ENCODE assay signal across 8 cellular contexts in genomic region chr17:48909796-48910195, GRCh38.
DNase-seq lines count a peak whose midpoint lies in the region; ATAC-seq and TF ChIP-seq lines count a peak whose summit lies in the region.

No MANE protein-coding gene starts in this region.

- ATAC-seq in DND-41 (ENCODE audit: insufficient read depth, low read depth) (no peak), GM21576 (IDR thresholded peaks at IDR 0.05; ENCODE audit: unreplicated experiment) (no peak), HG03457 (IDR thresholded peaks at IDR 0.05; ENCODE audit: unreplicated experiment) (no peak)
- no peak for ATAC-seq in effector memory CD8-positive, alpha-beta T cell (replicated peaks)

- peaks cover 72% of the 10 kb centered on the region for H3K79me2 ChIP-seq in DND-41 (ENCODE audit: insufficient read depth, low read length)
- peaks cover 37% of the 10 kb centered on the region for H3K79me2 ChIP-seq in OCI-LY1 (ENCODE audit: insufficient read depth, low read length)

- H2AFZ ChIP-seq in DND-41 (ENCODE audit: low read depth, low read length) (no peak overlapping the region), OCI-LY1 (ENCODE audit: low read length) (no peak overlapping the region)

- H3K4me3 Mint-ChIP-seq in effector memory CD8-positive, alpha-beta T cell = peak overlapping the region; percentile 86 to 87

- DNase-seq in DND-41 (no peak), RWPE1 (ENCODE audit: low spot score) (no peak), SHP77 (lab: John Stamatoyannopoulos, UW) (no peak)
- no peak for DNase-seq in effector memory CD8-positive, alpha-beta T cell

- peaks cover 56% of the 10 kb centered on the region for H3K36me3 Mint-ChIP-seq in effector memory CD8-positive, alpha-beta T cell (ENCODE audit: insufficient read depth)

- H4K20me1 ChIP-seq in DND-41 (ENCODE audit: insufficient read depth, low read length) (peaks cover 51% of the 10 kb centered on the region), OCI-LY1 (ENCODE audit: insufficient read depth, low read length) (0 out of 2 replicates have a peak, but pooled peaks cover 2% of the 10 kb centered on the region)

- no peaks in the 10 kb centered on the region for H3F3A ChIP-seq in OCI-LY1 (ENCODE audit: insufficient read depth, low read length)

- CTCF ChIA-PET in RWPE1 (lab: Yijun Ruan, JAX) = no interaction called here

- H3K9me3 ChIP-seq in DND-41 (ENCODE audit: insufficient read depth, low read length, severe bottlenecking) (no peaks in the 10 kb centered on the region), OCI-LY1 (ENCODE audit: low read length) (no peaks in the 10 kb centered on the region), neutrophil (no peaks in the 10 kb centered on the region)

- H3K4me1 Mint-ChIP-seq in effector memory CD8-positive, alpha-beta T cell (ENCODE audit: low read depth in 2 of 2) = peaks cover 47 to 59% of the 10 kb centered on the region in 2 donors

- H3K27ac Mint-ChIP-seq in effector memory CD8-positive, alpha-beta T cell = peak overlapping the region; percentile 94 to 96

- no peaks in the 10 kb centered on the region for H3K27me3 Mint-ChIP-seq in effector memory CD8-positive, alpha-beta T cell

- H3K4me3 ChIP-seq in DND-41 (ENCODE audit: low read depth in 1 of 2, low read length in 2 of 2) = peak overlapping the region; percentile 38 to 97; a peak in 3 of 4 replicates
- H3K4me3 ChIP-seq in OCI-LY1 (ENCODE audit: low read depth, low read length, poor library complexity, severe bottlenecking) = peak overlapping the region; percentile 71
- no peak overlapping the region for H3K4me3 ChIP-seq in neutrophil (ENCODE audit: low read depth in 1 of 2, low read length in 1 of 2)

- peaks cover 38% of the 10 kb centered on the region for H3K4me1 ChIP-seq in DND-41 (ENCODE audit: insufficient read depth, low read length)
- peaks cover 27% of the 10 kb centered on the region for H3K4me1 ChIP-seq in OCI-LY1 (ENCODE audit: insufficient read depth, low read length, severe bottlenecking)
- peaks cover 24 to 31% of the 10 kb centered on the region in 2 experiments for H3K4me1 ChIP-seq in neutrophil (ENCODE audit: control insufficient read depth in 1 of 2, insufficient read depth in 1 of 2, low read depth in 1 of 2, low read length in 1 of 2)

- peak overlapping the region; percentile 73; the same call in 1 of the 2 replicates for H3K9ac ChIP-seq in DND-41 (ENCODE audit: low read depth, low read length)
- no peak overlapping the region; the same call in 1 of the 2 replicates for H3K9ac ChIP-seq in OCI-LY1 (ENCODE audit: low read length)

- TF ChIP-seq CTCF in DND-41 (IDR thresholded peaks at IDR 0.05; ENCODE audit: borderline replicate concordance, extremely low read depth, low read length, poor library complexity, severe bottlenecking) (no peak), OCI-LY1 (IDR thresholded peaks at IDR 0.05; ENCODE audit: low read length) (no peak), neutrophil (IDR thresholded peaks at IDR 0.05) (no peak), RWPE1 (conservative IDR thresholded peaks at IDR 0.05; ENCODE audit: low read depth) (no peak)

- POLR2A ChIA-PET in RWPE1 (lab: Yijun Ruan, JAX; ENCODE audit: low non-redundant PET) = interaction anchor here (1.3 kb wide), 1 partner anchor 15 kb away, joined by 3 read pairs; no protein-coding TSS in a partner anchor

- H3K9me3 Mint-ChIP-seq in effector memory CD8-positive, alpha-beta T cell = no peaks in the 10 kb centered on the region

- no peaks in the 10 kb centered on the region for H3K9me2 ChIP-seq in OCI-LY1 (ENCODE audit: low read depth, low read length)

- peak overlapping the region; percentile 95 for H3K4me2 ChIP-seq in DND-41 (ENCODE audit: insufficient read depth, low read length)
- H3K4me2 ChIP-seq in OCI-LY1 (ENCODE audit: low read length) = peak overlapping the region; percentile 84

- H3K27ac ChIP-seq in DND-41 (ENCODE audit: low read length) = no peak overlapping the region
- H3K27ac ChIP-seq in OCI-LY1 (ENCODE audit: low read depth, low read length, poor library complexity, severe bottlenecking) = no peak overlapping the region
- H3K27ac ChIP-seq in neutrophil = peak overlapping the region; percentile 93
- H3K27ac ChIP-seq in RWPE1 = no peak overlapping the region

- H3K27me3 ChIP-seq in DND-41 (ENCODE audit: insufficient read depth, low read length, poor library complexity) = no peaks in the 10 kb centered on the region
- H3K27me3 ChIP-seq in OCI-LY1 (ENCODE audit: insufficient read depth, low read length) = no peaks in the 10 kb centered on the region
- no peaks in the 10 kb centered on the region for H3K27me3 ChIP-seq in neutrophil

- H3K36me3 ChIP-seq in DND-41 (ENCODE audit: insufficient read depth, low read length) (peaks cover 50% of the 10 kb centered on the region), OCI-LY1 (ENCODE audit: insufficient read depth, low read length) (peaks cover 44% of the 10 kb centered on the region), neutrophil (peaks cover 36% of the 10 kb centered on the region)

Comparison
In these comparisons a context has a peak if more than half of its experiments do, and no peak if none do; other contexts are left out.
1. H3K4me3 ChIP-seq: peak in DND-41 (2 of 2) and OCI-LY1 (single experiment); none in neutrophil (0 of 2).